Comparison of ENCODE assay signal across 11 cellular contexts in genomic region chr15:90036343-90036742, GRCh38. TPM values are rescaled to one million over a fixed set of nuclear protein-coding genes. Genes with fewer than 3 reads are reported as not detected.
A peak's percentile ranks its signal among the peaks of the same experiment; 100 is the strongest.
DNase-seq lines count a peak whose midpoint lies in the region; ATAC-seq, FAIRE-seq and TF ChIP-seq lines count a peak whose summit lies in the region.
"Had no signal": no experiment of that assay in that cellular context is flagged by ENCODE, and none has a peak within 500 bp of the region (broad histone marks: within the 10 kb centered on the region; RNA-seq: fewer than 3 reads in every experiment).

No MANE protein-coding gene starts in this region.

- H3K27me3 Mint-ChIP-seq in CD4-positive, alpha-beta memory T cell, result no peaks in the 10 kb centered on the region

- H3K36me3 Mint-ChIP-seq in CD4-positive, alpha-beta memory T cell, result peaks cover 0 to 4% of the 10 kb centered on the region in 2 donors

- H3K4me2 ChIP-seq in OCI-LY3 (ENCODE audit: low read length) (no peak overlapping the region), endothelial cell of umbilical vein (ENCODE audit: insufficient read depth, low read length) (no peak overlapping the region)

- CTCF ChIA-PET in CD4-positive, alpha-beta memory T cell (lab: Charles Lee; ENCODE audit: partially characterized antibody), result no interaction called here
- CTCF ChIA-PET in endothelial cell of umbilical vein (lab: Charles Lee) (interaction anchor here (1.4 kb wide), 1 partner anchor 34 kb away, joined by 5 read pairs; no protein-coding TSS in a partner anchor), A673 (lab: Charles Lee) (no interaction called here)

- H4K20me1 ChIP-seq in OCI-LY3 (ENCODE audit: insufficient read depth, low read length) (no peaks in the 10 kb centered on the region), endothelial cell of umbilical vein (replicated peaks; ENCODE audit: control insufficient read depth, extremely low read depth, insufficient read depth, low read length) (no peaks in the 10 kb centered on the region)

- peak overlapping the region in 5 of 7 donors; percentile 6 to 87 (median 65) for H3K27ac Mint-ChIP-seq in CD4-positive, alpha-beta memory T cell

- peak overlapping the region in 2 of 8 donors; percentile 26 to 27 for H3K4me3 Mint-ChIP-seq in CD4-positive, alpha-beta memory T cell

- dilution Hi-C loops in endothelial cell of umbilical vein (cut with MboI; ENCODE audit: extremely low pct_ligation_motif_present, low sequenced_read_pairs), result no loop called here

- H3K4me1 Mint-ChIP-seq in CD4-positive, alpha-beta memory T cell, result peaks cover 44 to 89% (median 70%) of the 10 kb centered on the region in 4 donors

- peaks cover 65% of the 10 kb centered on the region for H3K4me1 ChIP-seq in CD4-positive, alpha-beta memory T cell (ENCODE audit: insufficient read depth, low read length)
- H3K4me1 ChIP-seq in OCI-LY3 (ENCODE audit: low read length), result peaks cover 90% of the 10 kb centered on the region
- H3K4me1 ChIP-seq in endothelial cell of umbilical vein (ENCODE audit: control insufficient read depth, extremely low read depth, insufficient read depth, low read length), result peaks cover 51% of the 10 kb centered on the region
- H3K4me1 ChIP-seq in A673 (ENCODE audit: insufficient read depth, low read length, poor library complexity, severe bottlenecking), result peaks cover 39% of the 10 kb centered on the region

- H3K36me3 ChIP-seq in CD4-positive, alpha-beta memory T cell (ENCODE audit: insufficient read depth, low read length), result no peaks in the 10 kb centered on the region
- peaks cover 29% of the 10 kb centered on the region for H3K36me3 ChIP-seq in OCI-LY3 (replicated peaks; ENCODE audit: low read depth, low read length)
- H3K36me3 ChIP-seq in endothelial cell of umbilical vein (ENCODE audit: control insufficient read depth in 2 of 2, extremely low read depth in 1 of 2, insufficient read depth in 2 of 2, low read length in 2 of 2), result no peaks in the 10 kb centered on the region
- H3K36me3 ChIP-seq in A673 (ENCODE audit: insufficient read depth, low read length, poor library complexity, severe bottlenecking), result no peaks in the 10 kb centered on the region
- H3K36me3 ChIP-seq: Peyer's patch had no signal

- H3K9me1 ChIP-seq in endothelial cell of umbilical vein (replicated peaks; ENCODE audit: control insufficient read depth, extremely low read depth, insufficient read depth, low read length), result no peaks in the 10 kb centered on the region

- peaks cover 0 to 2% (median 0%) of the 10 kb centered on the region in 8 donors for H3K9me3 Mint-ChIP-seq in CD4-positive, alpha-beta memory T cell

- H3K4me3 ChIP-seq in CD4-positive, alpha-beta memory T cell (ENCODE audit: low read length in 2 of 2), result no peak overlapping the region
- H3K4me3 ChIP-seq in OCI-LY3 (ENCODE audit: low read length) (no peak overlapping the region), endothelial cell of umbilical vein (replicated peaks in 1 of 3; ENCODE audit: insufficient read depth in 1 of 3, low read depth in 1 of 3, low read length in 3 of 3) (no peak overlapping the region), A673 (ENCODE audit: low read depth, low read length, poor library complexity, severe bottlenecking) (no peak overlapping the region)
- H3K4me3 ChIP-seq: Peyer's patch had no signal

- H3K9ac ChIP-seq in OCI-LY3 (ENCODE audit: low read length) (no peak overlapping the region), endothelial cell of umbilical vein (replicated peaks; ENCODE audit: extremely low read depth, insufficient read depth, low read length) (no peak overlapping the region)

- H3K27ac ChIP-seq in CD4-positive, alpha-beta memory T cell (ENCODE audit: low read depth, low read length), result no peak overlapping the region
- H3K27ac ChIP-seq in OCI-LY3 (ENCODE audit: low read length) (peak overlapping the region; percentile 91; the same call in 1 of the 2 replicates), endothelial cell of umbilical vein (ENCODE audit: insufficient read depth, low read depth, low read length) (peak overlapping the region; percentile 72), A673 (ENCODE audit: low read depth, low read length, poor library complexity, severe bottlenecking) (no peak overlapping the region)

- no peaks in the 10 kb centered on the region for H3K9me3 ChIP-seq in CD4-positive, alpha-beta memory T cell (ENCODE audit: control insufficient read depth in 1 of 2, low read length in 2 of 2)
- no peaks in the 10 kb centered on the region for H3K9me3 ChIP-seq in OCI-LY3 (ENCODE audit: insufficient read depth, low read length)
- no peaks in the 10 kb centered on the region for H3K9me3 ChIP-seq in endothelial cell of umbilical vein (replicated peaks; ENCODE audit: control insufficient read depth, insufficient read depth, low read length)
- H3K9me3 ChIP-seq in A673 (ENCODE audit: low read depth, low read length, poor library complexity, severe bottlenecking), result no peaks in the 10 kb centered on the region
- H3K9me3 ChIP-seq: Peyer's patch had no signal

- H3K79me2 ChIP-seq in OCI-LY3 (ENCODE audit: low read length) (peaks cover 99% of the 10 kb centered on the region), endothelial cell of umbilical vein (ENCODE audit: control insufficient read depth, insufficient read depth, low read length) (peaks cover 21% of the 10 kb centered on the region)

- POLR2A ChIA-PET in CD4-positive, alpha-beta memory T cell (lab: Charles Lee; ENCODE audit: partially characterized antibody), result no interaction called here
- POLR2A ChIA-PET in endothelial cell of umbilical vein (lab: Charles Lee), result no interaction called here
- POLR2A ChIA-PET in A673 (lab: Charles Lee; ENCODE audit: low non-redundant PET), result no interaction called here

- BruUV-seq in endothelial cell of umbilical vein (replicated peaks; lab: Mats Ljungman, UMichigan) (no TSS peak), A673 (replicated peaks; lab: Mats Ljungman, UMichigan) (no TSS peak)

- no peak for TF ChIP-seq CTCF in OCI-LY3 (IDR thresholded peaks at IDR 0.05; ENCODE audit: low read depth, low read length)
- TF ChIP-seq CTCF in endothelial cell of umbilical vein (IDR thresholded peaks at IDR 0.05; ENCODE audit: extremely low read depth in 1 of 2, insufficient read depth in 1 of 2, low read depth in 1 of 2, low read length in 2 of 2), result no peak
- no peak for TF ChIP-seq CTCF in A673 (conservative IDR thresholded peaks at IDR 0.05; ENCODE audit: low read depth, low read length)

- no peak for FAIRE-seq in endothelial cell of umbilical vein (lab: Jason Lieb, UNC)

- H2AFZ ChIP-seq in OCI-LY3 (ENCODE audit: low read depth, low read length), result no peak overlapping the region
- H2AFZ ChIP-seq in endothelial cell of umbilical vein (ENCODE audit: low read depth, low read length), result no peak overlapping the region

- TF ChIP-seq POLR2A in endothelial cell of umbilical vein (IDR thresholded peaks at IDR 0.05; ENCODE audit: low read depth, low read length), result no peak

- no peak for ATAC-seq in GM18517 (IDR thresholded peaks at IDR 0.05; ENCODE audit: unreplicated experiment)

- DNase-seq in CD4-positive, alpha-beta memory T cell, result no peak
- DNase-seq in endothelial cell of umbilical vein (ENCODE audit: low read depth, low spot score) (no peak), posterior vena cava (ENCODE audit: low spot score) (peak; percentile 18), A673 (ENCODE audit: low spot score) (no peak), DMS79 treated with DMSO at 0.1 percent for 48 hours (lab: John Stamatoyannopoulos, UW) (no peak)
- DNase-seq: activated gamma-delta T cell, DMS153, Karpas-422 had no signal

- H3K27me3 ChIP-seq in CD4-positive, alpha-beta memory T cell (ENCODE audit: insufficient read depth, low read length), result no peaks in the 10 kb centered on the region
- H3K27me3 ChIP-seq in OCI-LY3 (ENCODE audit: low read depth, low read length), result no peaks in the 10 kb centered on the region
- H3K27me3 ChIP-seq in endothelial cell of umbilical vein (ENCODE audit: control insufficient read depth in 2 of 2, insufficient read depth in 2 of 2, low read length in 2 of 2), result no peaks in the 10 kb centered on the region
- no peaks in the 10 kb centered on the region for H3K27me3 ChIP-seq in A673 (replicated peaks; ENCODE audit: insufficient read depth, low read depth, low read length, poor library complexity)
- H3K27me3 ChIP-seq: Peyer's patch had no signal

- intact Hi-C loops in CD4-positive, alpha-beta memory T cell (cut with micrococcal nuclease), result no loop called here
- intact Hi-C loops in endothelial cell of umbilical vein (cut with micrococcal nuclease), result no loop called here
- intact Hi-C loops in posterior vena cava (cut with DNase I), result no loop called here
- intact Hi-C loops in A673 (cut with micrococcal nuclease; ENCODE audit: unreplicated experiment), result no loop called here

TF ChIP-seq in endothelial cell of umbilical vein, 7 proteins besides CTCF, POLR2A, EP300 and RAD21:
- TF ChIP-seq POLR2AphosphoS5 (IDR thresholded peaks at IDR 0.05; ENCODE audit: insufficient read depth, low read depth, low read length), result no peak
- no peak for TF ChIP-seq MAX (IDR thresholded peaks at IDR 0.05; ENCODE audit: insufficient read depth, insufficient read length)
- no peak for TF ChIP-seq JUN (IDR thresholded peaks at IDR 0.05; ENCODE audit: borderline replicate concordance, insufficient read depth, insufficient read length, low read depth)
- TF ChIP-seq GATA2 (IDR thresholded peaks at IDR 0.05; ENCODE audit: insufficient read depth, insufficient read length, low read depth, low read length), result no peak
- no peak for TF ChIP-seq MYC (IDR thresholded peaks at IDR 0.05; ENCODE audit: low read depth, low read length)
- TF ChIP-seq EZH2 (IDR thresholded peaks at IDR 0.05; ENCODE audit: borderline replicate concordance, low read depth, low read length, severe bottlenecking), result no peak
- no peak for TF ChIP-seq FOS (IDR thresholded peaks at IDR 0.05; ENCODE audit: borderline replicate concordance, insufficient read depth, low read length)

RNA-seq across cellular contexts. Expression of gene ZNF710, which starts 35.2 kb away (rescaled TPM):
- 10 to 100 TPM; 19.2 to 19.7 TPM for total RNA-seq in CD4-positive, alpha-beta memory T cell
- 1 to 10 TPM in 1 of 2 donors, under 1 TPM in 1; 0.10 to 2.7 TPM for polyA plus RNA-seq in CD4-positive, alpha-beta memory T cell
- total RNA-seq in endothelial cell of umbilical vein (31.8 and 32.4 TPM in 2 replicates), posterior vena cava (10 to 100 TPM; 11.6 to 13.3 TPM), A673 (2021) (25.2 and 27.3 TPM in 2 replicates)
- polyA plus RNA-seq in endothelial cell of umbilical vein, result 8.9 and 9.2 TPM in 2 replicates
- polyA plus RNA-seq in endothelial cell of umbilical vein (2011; cell fraction: cytosol; rRNA removed), result 7.3 and 7.6 TPM in 2 replicates
- polyA plus RNA-seq in endothelial cell of umbilical vein (2011; cell fraction: nucleus; rRNA removed), result 14.7 and 15.4 TPM in 2 replicates
- 13.5 and 14.2 TPM in 2 replicates for polyA plus RNA-seq in endothelial cell of umbilical vein (2012)
- 13.1 and 14.1 TPM in 2 replicates for polyA minus RNA-seq in endothelial cell of umbilical vein
- polyA minus RNA-seq in endothelial cell of umbilical vein (2011; cell fraction: cytosol; rRNA and poly(A)+ RNA removed), result 5.4 TPM
- polyA minus RNA-seq in endothelial cell of umbilical vein (2011; cell fraction: nucleus; rRNA and poly(A)+ RNA removed), result 11.5 and 14.6 TPM in 2 replicates

Comparison
In these comparisons a context has a peak if more than half of its experiments do, and no peak if none do; other contexts are left out.
1. H3K27ac ChIP-seq: peak in OCI-LY3 (single experiment) and endothelial cell of umbilical vein (single experiment); none in CD4-positive, alpha-beta memory T cell (single experiment) and A673 (single experiment).